In the genomic region with DNA sequence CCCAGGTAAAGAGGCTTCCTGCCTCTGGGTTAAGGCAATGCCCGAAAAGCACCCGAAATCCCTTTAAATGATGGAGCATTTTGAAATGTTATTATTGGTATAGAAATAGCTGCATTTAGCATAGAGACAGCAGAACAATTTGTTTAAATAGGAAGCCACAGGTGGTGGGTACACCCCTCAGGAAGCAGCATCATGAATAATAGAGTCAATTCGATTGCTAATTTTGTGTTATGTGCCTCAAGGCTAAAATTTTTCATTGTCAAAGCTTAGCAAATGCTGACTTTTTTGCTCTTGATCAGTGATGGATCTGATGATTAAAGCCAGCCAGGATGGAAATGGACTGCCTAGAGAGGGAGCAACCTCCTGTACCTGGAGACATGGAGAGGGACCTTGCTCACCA, we compare ENCODE assay signal across 15 cellular contexts.
"Had no signal": no experiment of that assay in that cellular context is flagged by ENCODE, and none has a peak within 500 bp of the region (broad histone marks: within the 10 kb centered on the region; RNA-seq: fewer than 3 reads in every experiment).

No MANE protein-coding gene starts in this region.

- H3K36me3 Mint-ChIP-seq: activated naive CD8-positive, alpha-beta T cell; immature natural killer cell; naive thymus-derived CD8-positive, alpha-beta T cell had no signal

- H3K27me3 ChIP-seq: sigmoid colon, upper lobe of right lung had no signal

- H3K4me1 Mint-ChIP-seq: immature natural killer cell had no signal

- DNase-seq: activated CD4-positive, CD25-positive, alpha-beta regulatory T cell; activated effector memory CD4-positive, alpha-beta T cell treated with anti-CD3 and anti-CD28 coated beads, Interleukin-2, amount 50 U/mL, for 16 hours; glutamatergic neuron; immature natural killer cell; mucosa of descending colon; naive thymus-derived CD8-positive, alpha-beta T cell; nucleus accumbens; sigmoid colon; stimulated activated CD4-positive, alpha-beta T cell treated with anti-CD3 and anti-CD28 coated beads, Interleukin-12 subunit alpha, Interleukin-12 subunit beta, amount 100 ng/mL, for 4 hours; stimulated activated naive CD4-positive, alpha-beta T cell; T-helper 17 cell; upper lobe of right lung had no signal

- H3K9me3 ChIP-seq: mucosa of descending colon, sigmoid colon, upper lobe of right lung had no signal

- H3K4me3 Mint-ChIP-seq: activated naive CD8-positive, alpha-beta T cell; immature natural killer cell; naive thymus-derived CD8-positive, alpha-beta T cell; T-helper 17 cell had no signal

- ATAC-seq: esophagus mucosa; mucosa of descending colon; naive thymus-derived CD8-positive, alpha-beta T cell; T-helper 17 cell; upper lobe of right lung had no signal

- H3K27ac Mint-ChIP-seq: activated naive CD8-positive, alpha-beta T cell; immature natural killer cell; T-helper 17 cell had no signal

- H3K4me3 ChIP-seq: lung, mucosa of descending colon, sigmoid colon, upper lobe of right lung had no signal

- H3K27me3 Mint-ChIP-seq: activated naive CD8-positive, alpha-beta T cell had no signal

- H3K36me3 ChIP-seq: sigmoid colon, upper lobe of right lung had no signal

- H3K9me3 Mint-ChIP-seq: immature natural killer cell; naive thymus-derived CD8-positive, alpha-beta T cell had no signal
